29 cellular contexts compared by ENCODE assay signal in genomic region chr11:957201-957920, GRCh38. TPM values are rescaled to one million over a fixed set of nuclear protein-coding genes. Genes with fewer than 3 reads are reported as not detected.
A peak's percentile ranks its signal among the peaks of the same experiment; 100 is the strongest.
DNase-seq lines count a peak whose midpoint lies in the region; ATAC-seq and TF ChIP-seq lines count a peak whose summit lies in the region.
"Had no signal": no experiment of that assay in that cellular context is flagged by ENCODE, and none has a peak within 500 bp of the region (broad histone marks: within the 10 kb centered on the region; RNA-seq: fewer than 3 reads in every experiment).

No MANE protein-coding gene starts in this region.

- TF ChIP-seq CTCF in Caco-2 (IDR thresholded peaks at IDR 0.05; ENCODE audit: insufficient read depth in 1 of 2, low read depth in 1 of 2, low read length in 1 of 2, severe bottlenecking in 1 of 2, unreplicated experiment in 1 of 2), result no peak
- TF ChIP-seq CTCF in VCaP (conservative IDR thresholded peaks at IDR 0.05), result no peak
- no peak for TF ChIP-seq CTCF in GM10266 (IDR thresholded peaks at IDR 0.05; ENCODE audit: control insufficient read depth, insufficient read depth, low read depth, missing control alignments)
- no peak for TF ChIP-seq CTCF in uterus (IDR thresholded peaks at IDR 0.05)

- peak; percentile 91 to 92 for DNase-seq in Caco-2
- DNase-seq in naive B cell, result no peak
- no peak for DNase-seq in NCI-H510A treated with DMSO at 0.1 percent for 48 hours (lab: John Stamatoyannopoulos, UW)
- DNase-seq in GM10266 (ENCODE audit: extremely low spot score), result no peak
- no peak for DNase-seq in activated T-helper 1 cell treated with anti-CD3 and anti-CD28 coated beads, Interleukin-12 subunit alpha, Interleukin-12 subunit beta, Interleukin-2, Interleukin-4 antibody, amounts not matched to agents 30 ng/mL and 10 ng/mL and 1 ng/mL, durations not matched to agents 14 hours and 24 hours and 36 hours (ENCODE audit: low spot score)
- no peak for DNase-seq in uterus
- DNase-seq: activated CD8-positive, alpha-beta T cell treated with anti-CD3 and anti-CD28 coated beads for 36 hours; activated naive CD8-positive, alpha-beta T cell treated with anti-CD3 and anti-CD28 coated beads, Interleukin-2, amount 10 ng/mL, durations not matched to agents 7 days and 5 days; BE2C; central memory CD4-positive, alpha-beta T cell; DMS79; dorsolateral prefrontal cortex; GF-D8; Karpas-422; mesendoderm; NCI-H1436 treated with DMSO at 0.1 percent for 48 hours; NCI-H2107; NCI-H774; ovary; stimulated activated CD4-positive, alpha-beta T cell treated with anti-CD3 and anti-CD28 coated beads, Interleukin-1b, Interleukin-23, amount 100 ng/mL, for 48 hours; stimulated activated CD8-positive, alpha-beta memory T cell treated with anti-CD3 and anti-CD28 coated beads, Interleukin-4, amount 100 ng/mL, for 48 hours; stimulated activated naive CD8-positive, alpha-beta T cell treated with anti-CD3 and anti-CD28 coated beads, Interleukin-15, amount 100 ng/mL, for 72 hours; T-cell had no signal

- H3K4me3 ChIP-seq in Caco-2 (ENCODE audit: low read depth, low read length) (no peak overlapping the region), uterus (no peak overlapping the region)
- H3K4me3 ChIP-seq: dorsolateral prefrontal cortex, ovary, skin epidermis had no signal

- H3K27me3 Mint-ChIP-seq in Caco-2 (ENCODE audit: insufficient read depth, unreplicated experiment) (no peaks in the 10 kb centered on the region), naive B cell (no peaks in the 10 kb centered on the region)
- H3K27me3 Mint-ChIP-seq in activated T-helper 1 cell treated with anti-CD3 and anti-CD28 coated beads, Interleukin-12 subunit alpha, Interleukin-12 subunit beta, Interleukin-2, Interleukin-4 antibody, amounts not matched to agents 30 ng/mL and 10 ng/mL and 1 ng/mL, durations not matched to agents 14 hours and 24 hours and 36 hours (ENCODE audit: insufficient read depth), result no peaks in the 10 kb centered on the region
- H3K27me3 Mint-ChIP-seq: activated CD8-positive, alpha-beta T cell treated with anti-CD3 and anti-CD28 coated beads for 36 hours; activated naive CD8-positive, alpha-beta T cell treated with anti-CD3 and anti-CD28 coated beads, Interleukin-2, amount 10 ng/mL, durations not matched to agents 7 days and 5 days; stimulated activated naive CD8-positive, alpha-beta T cell treated with anti-CD3 and anti-CD28 coated beads, Interleukin-15, amount 100 ng/mL, for 72 hours; T-cell had no signal

- no peaks in the 10 kb centered on the region for H3K9me3 Mint-ChIP-seq in Caco-2 (ENCODE audit: unreplicated experiment)
- no peaks in the 10 kb centered on the region for H3K9me3 Mint-ChIP-seq in naive B cell
- H3K9me3 Mint-ChIP-seq in activated T-helper 1 cell treated with anti-CD3 and anti-CD28 coated beads, Interleukin-12 subunit alpha, Interleukin-12 subunit beta, Interleukin-2, Interleukin-4 antibody, amounts not matched to agents 30 ng/mL and 10 ng/mL and 1 ng/mL, durations not matched to agents 14 hours and 24 hours and 36 hours, result no peaks in the 10 kb centered on the region
- H3K9me3 Mint-ChIP-seq: activated CD8-positive, alpha-beta T cell treated with anti-CD3 and anti-CD28 coated beads for 36 hours; activated naive CD8-positive, alpha-beta T cell treated with anti-CD3 and anti-CD28 coated beads, Interleukin-2, amount 10 ng/mL, durations not matched to agents 7 days and 5 days; stimulated activated naive CD8-positive, alpha-beta T cell treated with anti-CD3 and anti-CD28 coated beads, Interleukin-15, amount 100 ng/mL, for 72 hours; T-cell had no signal

- H3K4me3 Mint-ChIP-seq in Caco-2 (ENCODE audit: unreplicated experiment) (peak overlapping the region; percentile 38), naive B cell (no peak overlapping the region)
- no peak overlapping the region for H3K4me3 Mint-ChIP-seq in activated T-helper 1 cell treated with anti-CD3 and anti-CD28 coated beads, Interleukin-12 subunit alpha, Interleukin-12 subunit beta, Interleukin-2, Interleukin-4 antibody, amounts not matched to agents 30 ng/mL and 10 ng/mL and 1 ng/mL, durations not matched to agents 14 hours and 24 hours and 36 hours
- H3K4me3 Mint-ChIP-seq: activated CD8-positive, alpha-beta T cell treated with anti-CD3 and anti-CD28 coated beads for 36 hours; activated naive CD8-positive, alpha-beta T cell treated with anti-CD3 and anti-CD28 coated beads, Interleukin-2, amount 10 ng/mL, durations not matched to agents 7 days and 5 days; stimulated activated naive CD8-positive, alpha-beta T cell treated with anti-CD3 and anti-CD28 coated beads, Interleukin-15, amount 100 ng/mL, for 72 hours; T-cell had no signal

- TF ChIP-seq POLR2A in uterus (IDR thresholded peaks at IDR 0.05), result no peak

- H3K27ac ChIP-seq in VCaP, result peak overlapping the region; percentile 89
- H3K27ac ChIP-seq in uterus, result no peak overlapping the region
- H3K27ac ChIP-seq: dorsolateral prefrontal cortex, HL-60, ovary had no signal

- H3K9me3 ChIP-seq in Caco-2 (no peaks in the 10 kb centered on the region), uterus (no peaks in the 10 kb centered on the region)
- H3K9me3 ChIP-seq: BE2C, ovary had no signal

- BruUV-seq in Caco-2 (replicated peaks; lab: Mats Ljungman, UMichigan), result TSS peak; percentile 42

- H3K27ac Mint-ChIP-seq in Caco-2 (ENCODE audit: unreplicated experiment) (peak overlapping the region; percentile 78), naive B cell (peak overlapping the region in 4 of 6 donors; percentile 11 to 88 (median 60))
- no peak overlapping the region for H3K27ac Mint-ChIP-seq in activated T-helper 1 cell treated with anti-CD3 and anti-CD28 coated beads, Interleukin-12 subunit alpha, Interleukin-12 subunit beta, Interleukin-2, Interleukin-4 antibody, amounts not matched to agents 30 ng/mL and 10 ng/mL and 1 ng/mL, durations not matched to agents 14 hours and 24 hours and 36 hours
- H3K27ac Mint-ChIP-seq: activated CD8-positive, alpha-beta T cell treated with anti-CD3 and anti-CD28 coated beads for 36 hours; activated naive CD8-positive, alpha-beta T cell treated with anti-CD3 and anti-CD28 coated beads, Interleukin-2, amount 10 ng/mL, durations not matched to agents 7 days and 5 days; T-cell had no signal

- peaks cover 77% of the 10 kb centered on the region for H3K36me3 Mint-ChIP-seq in Caco-2 (ENCODE audit: insufficient read depth, unreplicated experiment)
- H3K36me3 Mint-ChIP-seq in naive B cell, result no peaks in the 10 kb centered on the region
- peaks cover 6% of the 10 kb centered on the region for H3K36me3 Mint-ChIP-seq in activated T-helper 1 cell treated with anti-CD3 and anti-CD28 coated beads, Interleukin-12 subunit alpha, Interleukin-12 subunit beta, Interleukin-2, Interleukin-4 antibody, amounts not matched to agents 30 ng/mL and 10 ng/mL and 1 ng/mL, durations not matched to agents 14 hours and 24 hours and 36 hours (ENCODE audit: low read depth)

- CTCF ChIA-PET in Caco-2 (lab: Charles Lee), result interaction anchor here (1.5 kb wide), 1 partner anchor 59 kb away, joined by 5 read pairs; no protein-coding TSS in a partner anchor

- H3K27me3 ChIP-seq in Caco-2 (replicated peaks; ENCODE audit: control insufficient read depth, insufficient read depth, low read length) (no peaks in the 10 kb centered on the region), uterus (no peaks in the 10 kb centered on the region)
- H3K27me3 ChIP-seq: BE2C, dorsolateral prefrontal cortex, ovary had no signal

- H3K4me1 ChIP-seq in Caco-2 (peaks cover 69% of the 10 kb centered on the region), uterus (peaks cover 0 to 5% of the 10 kb centered on the region in 2 donors)
- H3K4me1 ChIP-seq: BE2C had no signal

- ATAC-seq in esophagus mucosa (peak; percentile 82), naive B cell (ENCODE audit: low read depth in 2 of 2) (no peak)
- ATAC-seq: activated CD4-positive, CD25-positive, alpha-beta regulatory T cell treated with anti-CD3 and anti-CD28 coated beads, Interleukin-2, amount 50 U/mL, for 24 hours; activated CD8-positive, alpha-beta T cell treated with anti-CD3 and anti-CD28 coated beads for 36 hours; HCT116; stimulated activated naive CD8-positive, alpha-beta T cell treated with anti-CD3 and anti-CD28 coated beads, Interleukin-15, amount 100 ng/mL, for 72 hours; T-cell had no signal

- H3K36me3 ChIP-seq in Caco-2 (ENCODE audit: control insufficient read depth, insufficient read depth, low read length) (no peaks in the 10 kb centered on the region), uterus (no peaks in the 10 kb centered on the region)
- H3K36me3 ChIP-seq: ovary had no signal

- POLR2A ChIA-PET in Caco-2 (lab: Charles Lee), result no interaction called here

- intact Hi-C loops in Caco-2 (cut with micrococcal nuclease; ENCODE audit: unreplicated experiment), result no loop called here
- intact Hi-C loops in activated T-helper 1 cell treated with anti-CD3 and anti-CD28 coated beads, Interleukin-12 subunit alpha, Interleukin-12 subunit beta, Interleukin-2, Interleukin-4 antibody, amounts not matched to agents 30 ng/mL and 10 ng/mL and 1 ng/mL, durations not matched to agents 14 hours and 24 hours and 36 hours (cut with micrococcal nuclease), result no loop called here
- intact Hi-C loops in uterus (cut with DNase I; ENCODE audit: low total_unique reads), result no loop called here

- peaks cover 59% of the 10 kb centered on the region for H3K4me1 Mint-ChIP-seq in Caco-2 (ENCODE audit: low read depth, unreplicated experiment)
- peaks cover 37 to 46% (median 39%) of the 10 kb centered on the region in 3 donors for H3K4me1 Mint-ChIP-seq in naive B cell
- H3K4me1 Mint-ChIP-seq in activated T-helper 1 cell treated with anti-CD3 and anti-CD28 coated beads, Interleukin-12 subunit alpha, Interleukin-12 subunit beta, Interleukin-2, Interleukin-4 antibody, amounts not matched to agents 30 ng/mL and 10 ng/mL and 1 ng/mL, durations not matched to agents 14 hours and 24 hours and 36 hours (ENCODE audit: low read depth), result no peaks in the 10 kb centered on the region

RNA-seq across cellular contexts. Expression of gene AP2A2, which starts 31.7 kb away (rescaled TPM):
- total RNA-seq in Caco-2 (2022) (122 and 130 TPM in 2 replicates), esophagus mucosa (34.9 TPM), uterus (100 to 1,000 TPM in 1 of 4 donors, 10 to 100 TPM in 3; 25.6 to 120 (median 40.4) TPM)
- 1 to 10 TPM; 3.3 to 9.2 (median 4.7) TPM for polyA plus RNA-seq in naive B cell (ENCODE audit: low read depth in 6 of 6)
- 49.7 and 60.4 TPM in 2 replicates for total RNA-seq in activated T-helper 1 cell treated with anti-CD3 and anti-CD28 coated beads, Interleukin-12 subunit alpha, Interleukin-12 subunit beta, Interleukin-2, Interleukin-4 antibody, amounts not matched to agents 30 ng/mL and 10 ng/mL and 1 ng/mL, durations not matched to agents 14 hours and 24 hours and 36 hours

RNA-seq across cellular contexts. Expression of gene CHID1, which starts 46.8 kb away (rescaled TPM):
- total RNA-seq in Caco-2 (2022) (166 and 180 TPM in 2 replicates), esophagus mucosa (56.6 TPM), uterus (10 to 100 TPM; 20.3 to 57.9 (median 48.4) TPM)
- 10 to 100 TPM; 39.0 to 69.7 (median 47.2) TPM for polyA plus RNA-seq in naive B cell (ENCODE audit: low read depth in 6 of 6)
- total RNA-seq in activated T-helper 1 cell treated with anti-CD3 and anti-CD28 coated beads, Interleukin-12 subunit alpha, Interleukin-12 subunit beta, Interleukin-2, Interleukin-4 antibody, amounts not matched to agents 30 ng/mL and 10 ng/mL and 1 ng/mL, durations not matched to agents 14 hours and 24 hours and 36 hours, result 108 and 110 TPM in 2 replicates

Comparison
In these comparisons a context has a peak if more than half of its experiments do, and no peak if none do; other contexts are left out.
1. DNase-seq: peak in Caco-2 (2 of 2); none in naive B cell (single experiment), NCI-H510A treated with DMSO at 0.1 percent for 48 hours (single experiment), GM10266 (single experiment), activated T-helper 1 cell treated with anti-CD3 and anti-CD28 coated beads, Interleukin-12 subunit alpha, Interleukin-12 subunit beta, Interleukin-2, Interleukin-4 antibody, amounts not matched to agents 30 ng/mL and 10 ng/mL and 1 ng/mL, durations not matched to agents 14 hours and 24 hours and 36 hours (single experiment) and uterus (0 of 2).